In the genomic region with DNA sequence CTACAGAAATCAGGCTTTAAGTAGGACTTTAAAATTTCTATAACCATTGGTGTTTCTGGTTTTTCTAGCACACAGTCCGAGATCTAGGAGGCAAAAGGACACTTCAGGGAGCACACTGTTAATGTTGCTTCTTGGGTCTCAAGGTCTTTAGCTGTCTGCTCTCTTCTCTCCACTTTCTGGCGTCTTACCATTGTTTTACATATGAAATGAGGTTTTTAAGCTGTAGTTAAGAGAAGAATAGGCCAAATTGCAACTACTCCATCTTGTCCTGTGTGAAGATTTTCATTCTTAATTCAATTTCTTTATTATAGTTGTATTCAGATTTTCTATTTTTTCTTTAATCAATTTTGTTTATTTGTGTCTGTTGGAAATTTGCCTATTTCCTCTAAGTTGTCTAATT, we compare ENCODE assay signal across 27 cellular contexts.
"Had no signal": no experiment of that assay in that cellular context is flagged by ENCODE, and none has a peak within 500 bp of the region (broad histone marks: within the 10 kb centered on the region; RNA-seq: fewer than 3 reads in every experiment).

No MANE protein-coding gene starts in this region.

- DNase-seq: activated CD4-positive, alpha-beta T cell treated with anti-CD3 and anti-CD28 coated beads, Interleukin-2, amount 50 U/mL, for 1 hour; activated CD4-positive, CD25-positive, alpha-beta regulatory T cell treated with anti-CD3 and anti-CD28 coated beads, Interleukin-2, amount 50 U/mL, for 72 hours; activated CD8-positive, alpha-beta T cell treated with anti-CD3 and anti-CD28 coated beads for 36 hours; activated T-cell treated with anti-CD3 and anti-CD28 coated beads, Interleukin-2, amount 50 U/mL, for 4 hours; central memory CD4-positive, alpha-beta T cell; foreskin keratinocyte; heart left ventricle; hypothalamus; left ventricle myocardium inferior; mucosa of descending colon; posterior cingulate gyrus; right cardiac atrium; stimulated activated CD4-positive, alpha-beta T cell treated with anti-CD3 and anti-CD28 coated beads, Interleukin-15, amount 100 ng/mL, for 24 hours; stimulated activated CD4-positive, alpha-beta T cell treated with anti-CD3 and anti-CD28 coated beads, Interleukin-2, amount 100 ng/mL, for 24 hours; stimulated activated naive B cell treated with anti-CD40 and anti-IgM and Interleukin-4, amounts not matched to agents 10 μg/mL and 1 μg/mL and 100 μg/mL, for 72 hours; stomach; T-helper 9 cell; thyroid gland; WERI-Rb-1 had no signal

- H3K36me3 ChIP-seq: breast epithelium, esophagus muscularis mucosa, heart left ventricle, left ventricle myocardium inferior, stomach, thyroid gland, WERI-Rb-1 had no signal

- H3K9me3 Mint-ChIP-seq: activated T-cell treated with anti-CD3 and anti-CD28 coated beads, Interleukin-2, amount 50 U/mL, for 4 hours; activated T-helper 17 cell treated with anti-CD3 and anti-CD28 coated beads, Interleukin-2, amount 50 U/mL, for 72 hours; natural killer cell treated with Interleukin-12 subunit alpha and Interleukin-12 subunit beta and Interleukin-15 and Interleukin-18, amount 100 ng/mL, for 72 hours; T-helper 1 cell treated with Interleukin-12 subunit alpha and Interleukin-12 subunit beta and Interleukin-4 antibody, amounts not matched to agents 30 μg/mL and 1 μg/mL, for 36 hours had no signal

- ATAC-seq: activated CD8-positive, alpha-beta T cell treated with anti-CD3 and anti-CD28 coated beads for 36 hours; activated T-cell treated with anti-CD3 and anti-CD28 coated beads, Interleukin-2, amount 50 U/mL, for 4 hours; activated T-helper 17 cell treated with anti-CD3 and anti-CD28 coated beads, Interleukin-2, amount 50 U/mL, for 72 hours; foreskin keratinocyte; heart left ventricle; mucosa of descending colon; natural killer cell treated with Interleukin-12 subunit alpha and Interleukin-12 subunit beta and Interleukin-15 and Interleukin-18, amount 100 ng/mL, for 72 hours; right cardiac atrium; stimulated activated naive B cell treated with anti-CD40 and anti-IgM and Interleukin-4, amounts not matched to agents 10 μg/mL and 1 μg/mL and 100 μg/mL, for 72 hours had no signal

- H3K9me3 ChIP-seq: mucosa of descending colon, thyroid gland had no signal

- H3K4me3 Mint-ChIP-seq: activated CD8-positive, alpha-beta T cell treated with anti-CD3 and anti-CD28 coated beads for 36 hours; activated naive CD4-positive, alpha-beta T cell treated with anti-CD3 and anti-CD28 coated beads, Interleukin-2, amount 50 U/mL, for 24 hours; activated T-cell treated with anti-CD3 and anti-CD28 coated beads, Interleukin-2, amount 50 U/mL, for 4 hours; activated T-helper 17 cell treated with anti-CD3 and anti-CD28 coated beads, Interleukin-2, amount 50 U/mL, for 72 hours; dendritic cell treated with granulocyte-macrophage colony-stimulating factor and Interleukin-4, amounts not matched to agents 40 ng/mL and 50 ng/mL, for 4 days; natural killer cell treated with Interleukin-12 subunit alpha and Interleukin-12 subunit beta and Interleukin-15 and Interleukin-18, amount 100 ng/mL, for 72 hours; stimulated activated naive B cell treated with anti-CD40 and anti-IgM and Interleukin-4, amounts not matched to agents 10 μg/mL and 1 μg/mL and 100 μg/mL, for 72 hours; T-helper 1 cell treated with Interleukin-12 subunit alpha and Interleukin-12 subunit beta and Interleukin-4 antibody, amounts not matched to agents 30 μg/mL and 1 μg/mL, for 36 hours had no signal

- H3K4me3 ChIP-seq: breast epithelium, esophagus muscularis mucosa, heart left ventricle, left ventricle myocardium inferior, lung, mucosa of descending colon, stomach, thyroid gland had no signal

- H3K4me1 ChIP-seq: breast epithelium, esophagus muscularis mucosa, foreskin keratinocyte, heart left ventricle, left ventricle myocardium inferior, stomach, thyroid gland had no signal

- H3K27ac Mint-ChIP-seq: activated CD8-positive, alpha-beta T cell treated with anti-CD3 and anti-CD28 coated beads for 36 hours; activated naive CD4-positive, alpha-beta T cell treated with anti-CD3 and anti-CD28 coated beads, Interleukin-2, amount 50 U/mL, for 24 hours; activated T-helper 17 cell treated with anti-CD3 and anti-CD28 coated beads, Interleukin-2, amount 50 U/mL, for 72 hours; dendritic cell treated with granulocyte-macrophage colony-stimulating factor and Interleukin-4, amounts not matched to agents 40 ng/mL and 50 ng/mL, for 4 days; natural killer cell treated with Interleukin-12 subunit alpha and Interleukin-12 subunit beta and Interleukin-15 and Interleukin-18, amount 100 ng/mL, for 72 hours; stimulated activated naive B cell treated with anti-CD40 and anti-IgM and Interleukin-4, amounts not matched to agents 10 μg/mL and 1 μg/mL and 100 μg/mL, for 72 hours; T-helper 1 cell treated with Interleukin-12 subunit alpha and Interleukin-12 subunit beta and Interleukin-4 antibody, amounts not matched to agents 30 μg/mL and 1 μg/mL, for 36 hours had no signal

- H3K27me3 ChIP-seq: breast epithelium, stomach, thyroid gland had no signal

- H3K4me1 Mint-ChIP-seq: activated naive CD4-positive, alpha-beta T cell treated with anti-CD3 and anti-CD28 coated beads, Interleukin-2, amount 50 U/mL, for 24 hours; activated T-helper 17 cell treated with anti-CD3 and anti-CD28 coated beads, Interleukin-2, amount 50 U/mL, for 72 hours; stimulated activated naive B cell treated with anti-CD40 and anti-IgM and Interleukin-4, amounts not matched to agents 10 μg/mL and 1 μg/mL and 100 μg/mL, for 72 hours had no signal

- H3K27ac ChIP-seq: breast epithelium, esophagus muscularis mucosa, foreskin keratinocyte, heart left ventricle, left ventricle myocardium inferior, stomach, thyroid gland, WERI-Rb-1 had no signal
